ENCODE assay signal across 10 cellular contexts in the genomic region with DNA sequence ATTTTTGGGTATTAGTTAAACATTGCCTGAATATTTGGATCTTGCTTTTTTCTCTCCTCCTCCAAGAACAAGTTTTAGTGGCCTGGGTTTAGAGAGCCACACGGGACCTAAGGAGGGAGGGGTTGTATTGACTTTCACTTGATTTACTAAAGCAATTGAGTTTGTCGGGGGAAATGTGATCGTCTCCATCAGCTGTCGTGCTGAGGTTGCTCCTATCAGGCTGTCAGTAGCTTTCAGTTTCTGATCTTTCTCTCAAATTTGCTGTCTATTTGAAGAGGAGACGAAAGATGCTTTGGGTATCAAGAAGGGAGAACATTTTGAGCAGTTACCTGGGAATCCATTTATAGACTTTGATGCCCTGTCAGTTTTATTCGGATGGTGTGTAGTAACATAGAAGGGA.
DNase-seq lines count a peak whose midpoint lies in the region; ATAC-seq and TF ChIP-seq lines count a peak whose summit lies in the region.
"Had no signal": no experiment of that assay in that cellular context is flagged by ENCODE, and none has a peak within 500 bp of the region (broad histone marks: within the 10 kb centered on the region; RNA-seq: fewer than 3 reads in every experiment).

No MANE protein-coding gene starts in this region.

- H3K36me3 ChIP-seq in skeletal muscle tissue (ENCODE audit: control insufficient read depth in 3 of 3, insufficient read depth in 3 of 3, low read length in 3 of 3), result no peaks in the 10 kb centered on the region
- H3K36me3 ChIP-seq in thyroid gland, result no peaks in the 10 kb centered on the region

- TF ChIP-seq POLR2A in thyroid gland (IDR thresholded peaks at IDR 0.05), result no peak

- no peak for TF ChIP-seq CTCF in thyroid gland (IDR thresholded peaks at IDR 0.05)

- WGBS in thyroid gland, 2 donors, result 63 to 83% methylated on average over 6 of the region's 6 CpGs

- H3K4me3 ChIP-seq in skeletal muscle tissue (ENCODE audit: low read length in 3 of 3) (peak overlapping the region in 2 of 3 donors; percentile 7 to 39), thyroid gland (replicated peaks in 1 of 3) (no peak overlapping the region)

- H3K9me3 ChIP-seq in skeletal muscle tissue (ENCODE audit: control insufficient read depth in 3 of 3, low read length in 3 of 3) (no peaks in the 10 kb centered on the region), thyroid gland (no peaks in the 10 kb centered on the region)

- DNase-seq in NCI-H1092 treated with DMSO at 0.1 percent for 48 hours (lab: John Stamatoyannopoulos, UW) (peak; percentile 51), NCI-H1092 (lab: John Stamatoyannopoulos, UW) (no peak), NCI-H2171 treated with DMSO at 0.1 percent for 48 hours (lab: John Stamatoyannopoulos, UW) (peak; percentile 62), COR-L47 (lab: John Stamatoyannopoulos, UW) (no peak), NCI-H526 treated with DMSO at 0.1 percent for 48 hours (lab: John Stamatoyannopoulos, UW) (no peak), thyroid gland (no peak)
- DNase-seq: stimulated activated CD4-positive, alpha-beta T cell treated with anti-CD3 and anti-CD28 coated beads, Interleukin-2, amount 100 ng/mL, for 24 hours had no signal

- H3K27ac ChIP-seq in skeletal muscle tissue (ENCODE audit: low read depth, low read length) (peak overlapping the region; percentile 31), thyroid gland (no peak overlapping the region)
- H3K27ac ChIP-seq: 22Rv1 had no signal

- intact Hi-C loops in thyroid gland (cut with DNase I), result no loop called here

- H3K27me3 ChIP-seq in skeletal muscle tissue (ENCODE audit: control insufficient read depth in 3 of 3, insufficient read depth in 3 of 3, low read length in 3 of 3), result no peaks in the 10 kb centered on the region
- no peaks in the 10 kb centered on the region for H3K27me3 ChIP-seq in thyroid gland

- H3K4me1 ChIP-seq in skeletal muscle tissue (ENCODE audit: control insufficient read depth in 3 of 3, insufficient read depth in 3 of 3, low read length in 3 of 3) (peaks cover 48 to 56% (median 52%) of the 10 kb centered on the region in 3 donors), thyroid gland (peaks cover 40 to 48% of the 10 kb centered on the region in 2 donors)

- ATAC-seq in HG02678 (IDR thresholded peaks at IDR 0.05; ENCODE audit: unreplicated experiment), result peak; percentile 92

- peak overlapping the region; percentile 66 to 69 (median 68) for H3K9ac ChIP-seq in skeletal muscle tissue (ENCODE audit: low read depth in 1 of 3, low read length in 3 of 3)

Comparison
In these comparisons a context has a peak if more than half of its experiments do, and no peak if none do; other contexts are left out.
1. DNase-seq: peak in NCI-H1092 treated with DMSO at 0.1 percent for 48 hours (single experiment) and NCI-H2171 treated with DMSO at 0.1 percent for 48 hours (single experiment); none in NCI-H1092 (single experiment), COR-L47 (single experiment), NCI-H526 treated with DMSO at 0.1 percent for 48 hours (single experiment) and thyroid gland (0 of 2).
2. H3K4me3 ChIP-seq: peak in skeletal muscle tissue (2 of 3); none in thyroid gland (0 of 3).